In the genomic region with DNA sequence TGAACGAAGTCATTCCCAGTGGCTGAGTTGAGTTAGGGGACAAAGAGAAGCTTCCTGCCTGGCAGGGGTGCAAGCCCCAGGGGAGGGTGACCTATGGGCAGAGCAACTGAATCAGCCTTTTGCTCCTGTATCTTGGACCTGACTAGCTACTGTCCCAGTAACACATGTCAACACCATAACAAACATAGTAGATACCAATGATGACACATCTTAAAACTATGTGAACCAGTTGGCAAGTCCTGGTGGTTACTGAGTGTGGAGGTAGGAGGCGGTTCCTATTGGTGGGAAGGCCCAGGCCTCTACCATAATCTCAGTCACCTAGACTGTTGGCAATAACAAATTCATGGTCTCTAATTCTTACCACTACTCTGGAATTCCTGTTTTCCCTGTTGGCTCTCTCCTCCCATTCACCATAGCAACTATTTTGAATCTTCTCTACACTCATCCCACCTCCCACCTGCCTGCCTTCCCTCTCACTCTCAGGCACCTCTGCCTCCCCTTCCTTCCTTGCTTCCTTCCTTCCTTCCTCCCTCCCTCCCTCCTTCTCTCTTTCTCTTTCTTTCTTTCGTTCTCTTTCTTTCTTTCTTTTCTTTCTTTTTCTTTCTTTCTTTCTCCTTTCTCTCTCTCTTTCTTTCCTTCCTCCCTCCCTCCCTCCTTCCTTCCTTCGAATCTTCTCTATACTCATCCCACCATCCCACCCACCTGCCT, we compare ENCODE assay signal across 1 cellular context.
TF ChIP-seq lines count a peak whose summit lies in the region.

No MANE protein-coding gene starts in this region.

TF ChIP-seq in GM23338, 12 proteins besides CTCF, POLR2A, EP300 and RAD21 (continued from another document):
- TF ChIP-seq, protein P1, sequence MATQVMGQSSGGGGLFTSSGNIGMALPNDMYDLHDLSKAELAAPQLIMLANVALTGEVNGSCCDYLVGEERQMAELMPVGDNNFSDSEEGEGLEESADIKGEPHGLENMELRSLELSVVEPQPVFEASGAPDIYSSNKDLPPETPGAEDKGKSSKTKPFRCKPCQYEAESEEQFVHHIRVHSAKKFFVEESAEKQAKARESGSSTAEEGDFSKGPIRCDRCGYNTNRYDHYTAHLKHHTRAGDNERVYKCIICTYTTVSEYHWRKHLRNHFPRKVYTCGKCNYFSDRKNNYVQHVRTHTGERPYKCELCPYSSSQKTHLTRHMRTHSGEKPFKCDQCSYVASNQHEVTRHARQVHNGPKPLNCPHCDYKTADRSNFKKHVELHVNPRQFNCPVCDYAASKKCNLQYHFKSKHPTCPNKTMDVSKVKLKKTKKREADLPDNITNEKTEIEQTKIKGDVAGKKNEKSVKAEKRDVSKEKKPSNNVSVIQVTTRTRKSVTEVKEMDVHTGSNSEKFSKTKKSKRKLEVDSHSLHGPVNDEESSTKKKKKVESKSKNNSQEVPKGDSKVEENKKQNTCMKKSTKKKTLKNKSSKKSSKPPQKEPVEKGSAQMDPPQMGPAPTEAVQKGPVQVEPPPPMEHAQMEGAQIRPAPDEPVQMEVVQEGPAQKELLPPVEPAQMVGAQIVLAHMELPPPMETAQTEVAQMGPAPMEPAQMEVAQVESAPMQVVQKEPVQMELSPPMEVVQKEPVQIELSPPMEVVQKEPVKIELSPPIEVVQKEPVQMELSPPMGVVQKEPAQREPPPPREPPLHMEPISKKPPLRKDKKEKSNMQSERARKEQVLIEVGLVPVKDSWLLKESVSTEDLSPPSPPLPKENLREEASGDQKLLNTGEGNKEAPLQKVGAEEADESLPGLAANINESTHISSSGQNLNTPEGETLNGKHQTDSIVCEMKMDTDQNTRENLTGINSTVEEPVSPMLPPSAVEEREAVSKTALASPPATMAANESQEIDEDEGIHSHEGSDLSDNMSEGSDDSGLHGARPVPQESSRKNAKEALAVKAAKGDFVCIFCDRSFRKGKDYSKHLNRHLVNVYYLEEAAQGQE (IDR thresholded peaks at IDR 0.05; ENCODE audit: unreplicated experiment) = no peak
- TF ChIP-seq JUNB (IDR thresholded peaks at IDR 0.05; ENCODE audit: unreplicated experiment) (no peak), CREB1 (CRISPR knock-in tag; IDR thresholded peaks at IDR 0.05; ENCODE audit: low read depth) (no peak), EZH2 (IDR thresholded peaks at IDR 0.05; ENCODE audit: low read depth, unreplicated experiment) (no peak), STAT1 (IDR thresholded peaks at IDR 0.05; ENCODE audit: unreplicated experiment) (no peak), ZNF462 (CRISPR knock-in tag; IDR thresholded peaks at IDR 0.05) (no peak), POLR2AphosphoS5 (IDR thresholded peaks at IDR 0.05; ENCODE audit: low read depth) (no peak), ZNF114 (CRISPR knock-in tag; IDR thresholded peaks at IDR 0.05) (no peak)
